In genomic region chr2:6025391-6025790, GRCh38 we compare ENCODE assay signal across 19 cellular contexts.
DNase-seq lines count a peak whose midpoint lies in the region; ATAC-seq, FAIRE-seq and TF ChIP-seq lines count a peak whose summit lies in the region.
"Had no signal": no experiment of that assay in that cellular context is flagged by ENCODE, and none has a peak within 500 bp of the region (broad histone marks: within the 10 kb centered on the region; RNA-seq: fewer than 3 reads in every experiment).

No MANE protein-coding gene starts in this region.

- peak overlapping the region; percentile 67 for H3K27ac Mint-ChIP-seq in neural progenitor cell
- no peak overlapping the region for H3K27ac Mint-ChIP-seq in naive thymus-derived CD8-positive, alpha-beta T cell
- H3K27ac Mint-ChIP-seq: CD4-positive, alpha-beta memory T cell; HFFc6 had no signal

- TF ChIP-seq CTCF in D721Med (IDR thresholded peaks at IDR 0.05; ENCODE audit: insufficient read depth, missing control alignments) (no peak), WERI-Rb-1 (IDR thresholded peaks at IDR 0.05; ENCODE audit: low read depth, low read length) (no peak), neural progenitor cell (IDR thresholded peaks at IDR 0.05) (no peak)

- H3K9me3 ChIP-seq in WERI-Rb-1 (ENCODE audit: severe bottlenecking), result no peaks in the 10 kb centered on the region
- H3K9me3 ChIP-seq in neural progenitor cell (ENCODE audit: low read depth), result no peaks in the 10 kb centered on the region
- H3K9me3 ChIP-seq: HAP-1 had no signal

- peak; percentile 95 for FAIRE-seq in D721Med (lab: Jason Lieb, UNC)
- FAIRE-seq: GM12878, H54 had no signal

- peak overlapping the region; percentile 52 for H2AFZ ChIP-seq in neural progenitor cell (replicated peaks)

- DNase-seq in D721Med (ENCODE audit: insufficient read length, low spot score) (peak; percentile 29), NCI-H82 (lab: John Stamatoyannopoulos, UW) (peak; percentile 94), WERI-Rb-1 (peak; percentile 54), neural progenitor cell (ENCODE audit: low spot score) (no peak), SKM-1 (lab: John Stamatoyannopoulos, UW; ENCODE audit: unreplicated experiment) (no peak), COR-L47 (lab: John Stamatoyannopoulos, UW) (no peak)
- no peak for DNase-seq in stimulated activated CD4-positive, alpha-beta T cell treated with anti-CD3 and anti-CD28 coated beads, Interleukin-4, amount 100 ng/mL, for 4 hours
- no peak for DNase-seq in naive thymus-derived CD8-positive, alpha-beta T cell
- DNase-seq: C1 segment of cervical spinal cord; Caco-2; CD4-positive, alpha-beta memory T cell; DMS53; EL; GDM1; GOT3; HFFc6 had no signal

- no peaks in the 10 kb centered on the region for H3K36me3 Mint-ChIP-seq in neural progenitor cell
- H3K36me3 Mint-ChIP-seq in naive thymus-derived CD8-positive, alpha-beta T cell, result no peaks in the 10 kb centered on the region
- H3K36me3 Mint-ChIP-seq: CD4-positive, alpha-beta memory T cell had no signal

- H3K4me2 ChIP-seq in neural progenitor cell, result no peak overlapping the region

- peaks cover 10% of the 10 kb centered on the region for H3K4me1 Mint-ChIP-seq in neural progenitor cell
- H3K4me1 Mint-ChIP-seq in naive thymus-derived CD8-positive, alpha-beta T cell, result no peaks in the 10 kb centered on the region
- H3K4me1 Mint-ChIP-seq: CD4-positive, alpha-beta memory T cell had no signal

- H3F3A ChIP-seq in neural progenitor cell (ENCODE audit: low read depth), result peaks cover 15% of the 10 kb centered on the region

- H3K27ac ChIP-seq in WERI-Rb-1 (no peak overlapping the region), neural progenitor cell (no peak overlapping the region)

- no peak for ATAC-seq in naive thymus-derived CD8-positive, alpha-beta T cell
- ATAC-seq: GM12878 had no signal

- H3K27me3 ChIP-seq in WERI-Rb-1 (ENCODE audit: insufficient read depth, low read depth, severe bottlenecking) (no peaks in the 10 kb centered on the region), neural progenitor cell (no peaks in the 10 kb centered on the region)

- H3K79me2 ChIP-seq in neural progenitor cell (ENCODE audit: low read depth), result no peaks in the 10 kb centered on the region

- POLR2A ChIA-PET in naive thymus-derived CD8-positive, alpha-beta T cell (lab: Charles Lee), result no interaction called here

- H4K20me1 ChIP-seq in neural progenitor cell (ENCODE audit: low read depth), result no peaks in the 10 kb centered on the region

- H3K4me1 ChIP-seq in neural progenitor cell, result peaks cover 12% of the 10 kb centered on the region
- H3K4me1 ChIP-seq: Caco-2, HAP-1 had no signal

- H3K4me3 Mint-ChIP-seq in neural progenitor cell, result no peak overlapping the region
- H3K4me3 Mint-ChIP-seq in naive thymus-derived CD8-positive, alpha-beta T cell, result no peak overlapping the region
- H3K4me3 Mint-ChIP-seq: CD4-positive, alpha-beta memory T cell; HFFc6 had no signal

- H3K4me3 ChIP-seq in WERI-Rb-1 (ENCODE audit: low read depth, low read length) (no peak overlapping the region), neural progenitor cell (no peak overlapping the region)
- H3K4me3 ChIP-seq: GM12878, HAP-1 had no signal

- H3K9ac ChIP-seq in neural progenitor cell, result no peak overlapping the region

- H3K27me3 Mint-ChIP-seq in neural progenitor cell (ENCODE audit: insufficient read depth, low read depth), result peaks cover 8% of the 10 kb centered on the region
- H3K27me3 Mint-ChIP-seq in naive thymus-derived CD8-positive, alpha-beta T cell, result peaks cover 0 to 9% (median 0%) of the 10 kb centered on the region in 5 donors
- H3K27me3 Mint-ChIP-seq: CD4-positive, alpha-beta memory T cell had no signal

- H3K9me3 Mint-ChIP-seq in neural progenitor cell, result peaks cover 9% of the 10 kb centered on the region
- H3K9me3 Mint-ChIP-seq in naive thymus-derived CD8-positive, alpha-beta T cell, result peaks cover 0 to 12% (median 0%) of the 10 kb centered on the region in 9 donors

- no peaks in the 10 kb centered on the region for H3K36me3 ChIP-seq in WERI-Rb-1
- no peaks in the 10 kb centered on the region for H3K36me3 ChIP-seq in neural progenitor cell
- H3K36me3 ChIP-seq: HAP-1 had no signal

Comparison
In these comparisons a context has a peak if more than half of its experiments do, and no peak if none do; other contexts are left out.
1. DNase-seq: peak in D721Med (single experiment), NCI-H82 (single experiment) and WERI-Rb-1 (single experiment); none in neural progenitor cell (single experiment), SKM-1 (single experiment), stimulated activated CD4-positive, alpha-beta T cell treated with anti-CD3 and anti-CD28 coated beads, Interleukin-4, amount 100 ng/mL, for 4 hours (0 of 2), naive thymus-derived CD8-positive, alpha-beta T cell (0 of 10) and COR-L47 (single experiment).